9 cellular contexts compared by ENCODE assay signal in genomic region chr20:10611357-10611756, GRCh38.
DNase-seq lines count a peak whose midpoint lies in the region; ATAC-seq and TF ChIP-seq lines count a peak whose summit lies in the region.
"Had no signal": no experiment of that assay in that cellular context is flagged by ENCODE, and none has a peak within 500 bp of the region (broad histone marks: within the 10 kb centered on the region; RNA-seq: fewer than 3 reads in every experiment).

No MANE protein-coding gene starts in this region.

- no peak overlapping the region for H3K27ac ChIP-seq in hepatocyte
- H3K27ac ChIP-seq: BLaER1 had no signal

- H3K79me2 ChIP-seq in hepatocyte, result no peaks in the 10 kb centered on the region

- WGBS in hepatocyte (ENCODE audit: low lambda C conversion rate, missing lambda C conversion rate), result 54% methylated on average over 1 of the region's 1 CpG

- H3K4me3 ChIP-seq in hepatocyte, result no peak overlapping the region
- H3K4me3 ChIP-seq: BLaER1 had no signal

- no peaks in the 10 kb centered on the region for H3K9me3 ChIP-seq in hepatocyte (ENCODE audit: low read depth)
- H3K9me3 ChIP-seq: BLaER1 had no signal

- DNase-seq in NCI-H1417 (lab: John Stamatoyannopoulos, UW) (peak in 2 of 3 experiments; percentile 38 to 47), NCI-H1417 treated with DMSO at 0.1 percent for 48 hours (lab: John Stamatoyannopoulos, UW) (no peak), SW480 (ENCODE audit: low spot score) (peak; percentile 23), hepatocyte (ENCODE audit: low spot score) (peak; percentile 35), NCI-H2107 (lab: John Stamatoyannopoulos, UW) (no peak), DMS153 (lab: John Stamatoyannopoulos, UW) (no peak)
- DNase-seq in stimulated activated naive CD4-positive, alpha-beta T cell treated with Interleukin-2 at 50 U/mL for 16 hours (lab: John Stamatoyannopoulos, UW), result no peak

- H3K4me1 ChIP-seq in hepatocyte (ENCODE audit: insufficient read depth), result no peaks in the 10 kb centered on the region
- H3K4me1 ChIP-seq: BLaER1 had no signal

- no peak overlapping the region for H3K4me2 ChIP-seq in hepatocyte
- H3K4me2 ChIP-seq: BLaER1 had no signal

- TF ChIP-seq CTCF in hepatocyte (IDR thresholded peaks at IDR 0.05; ENCODE audit: poor library complexity), result peak; percentile 31

- no peaks in the 10 kb centered on the region for H3K27me3 ChIP-seq in hepatocyte
- H3K27me3 ChIP-seq: BLaER1 had no signal

- no peaks in the 10 kb centered on the region for H3K9me2 ChIP-seq in hepatocyte (replicated peaks; ENCODE audit: insufficient read depth)

- H2AFZ ChIP-seq in hepatocyte, result no peak overlapping the region

- ATAC-seq in HG02852 (IDR thresholded peaks at IDR 0.05; ENCODE audit: unreplicated experiment), result peak; percentile 76

- no peaks in the 10 kb centered on the region for H3K36me3 ChIP-seq in hepatocyte (replicated peaks; ENCODE audit: insufficient read depth, low read depth)

- H4K20me1 ChIP-seq in hepatocyte (ENCODE audit: insufficient read depth, poor library complexity, severe bottlenecking), result no peaks in the 10 kb centered on the region
- H4K20me1 ChIP-seq: BLaER1 had no signal

Comparison
In these comparisons a context has a peak if more than half of its experiments do, and no peak if none do; other contexts are left out.
1. DNase-seq: peak in NCI-H1417 (2 of 3), SW480 (single experiment) and hepatocyte (single experiment); none in NCI-H1417 treated with DMSO at 0.1 percent for 48 hours (single experiment), NCI-H2107 (single experiment), stimulated activated naive CD4-positive, alpha-beta T cell treated with Interleukin-2 at 50 U/mL for 16 hours (single experiment) and DMS153 (single experiment).